16 cellular contexts compared by ENCODE assay signal in the genomic region with DNA sequence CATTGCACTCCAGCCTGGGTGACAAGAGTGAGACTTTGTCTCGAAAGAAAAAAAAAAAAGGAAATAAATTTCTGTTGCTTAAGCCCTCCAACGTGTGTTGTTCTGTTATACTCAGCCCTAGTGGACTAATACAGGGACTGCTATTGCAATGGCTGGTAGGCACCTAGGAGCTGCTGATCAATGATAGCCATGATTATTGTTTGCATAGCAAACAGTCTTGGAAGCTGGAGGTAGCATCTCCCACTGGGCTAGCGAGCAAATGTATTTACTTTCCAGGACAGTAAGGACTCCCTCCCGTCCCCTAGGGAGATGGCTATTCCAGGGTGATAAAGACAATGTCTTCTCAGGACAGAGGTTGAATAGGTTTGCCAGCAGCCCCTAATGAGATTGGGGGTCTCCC. TPM values are rescaled to one million over a fixed set of nuclear protein-coding genes. Genes with fewer than 3 reads are reported as not detected.
A peak's percentile ranks its signal among the peaks of the same experiment; 100 is the strongest.
DNase-seq lines count a peak whose midpoint lies in the region; ATAC-seq, FAIRE-seq and TF ChIP-seq lines count a peak whose summit lies in the region.
"Had no signal": no experiment of that assay in that cellular context is flagged by ENCODE, and none has a peak within 500 bp of the region (broad histone marks: within the 10 kb centered on the region; RNA-seq: fewer than 3 reads in every experiment).

No MANE protein-coding gene starts in this region.

- POLR2A ChIA-PET in AG04450 (lab: Yijun Ruan, JAX), result no interaction called here
- POLR2A ChIA-PET in GM12878 (lab: Charles Lee), result interaction anchor here (0.6 to 9.7 kb wide), 6 partner anchors 10 to 44 kb away, joined by 3 to 154 read pairs (median 4); a partner anchor contains a TSS

- CTCF ChIA-PET in AG04450 (lab: Charles Lee), result no interaction called here
- CTCF ChIA-PET in GM12878 (lab: Yijun Ruan, JAX), result interaction anchor here (0.8 to 2.1 kb wide), 7 partner anchors 10 to 45 kb away, joined by 3 to 17 read pairs (median 4); no protein-coding TSS in a partner anchor

- no peaks in the 10 kb centered on the region for H4K20me1 ChIP-seq in GM12878 (ENCODE audit: control insufficient read depth, insufficient read depth)

- H3K4me1 ChIP-seq in GM12878 (ENCODE audit: control insufficient read depth, insufficient read depth, low read length), result peaks cover 93% of the 10 kb centered on the region

- no peak overlapping the region for H3K4me2 ChIP-seq in GM12878 (ENCODE audit: control insufficient read depth, insufficient read depth)

- BruUV-seq in GM12878 (replicated peaks; lab: Mats Ljungman, UMichigan), result no TSS peak

- no peak for TF ChIP-seq POLR2A in GM12891 (IDR thresholded peaks at IDR 0.05; ENCODE audit: low read depth, low read length)
- TF ChIP-seq POLR2A in GM12878 (IDR thresholded peaks at IDR 0.05; ENCODE audit: low read depth, low read length), result no peak

- TF ChIP-seq CTCF in AG04450 (IDR thresholded peaks at IDR 0.05; ENCODE audit: low read depth, low read length) (peak; percentile 16; the same call in 1 of the 2 replicates), GM12878 (IDR thresholded peaks at IDR 0.05 in 2 of 3, conservative IDR thresholded peaks at IDR 0.05 in 1 of 3; ENCODE audit: control insufficient read depth in 2 of 3, extremely low read depth in 1 of 3, insufficient read depth in 1 of 3, low read depth in 3 of 3, low read length in 3 of 3) (peak in 2 of 3 experiments; percentile 20 to 41; a peak in 1 of 6 replicates), WERI-Rb-1 (IDR thresholded peaks at IDR 0.05; ENCODE audit: low read depth, low read length) (no peak)

- intact Hi-C loops in GM12878 (cut with micrococcal nuclease; ENCODE audit: unreplicated experiment), result loop anchor here (5.0 kb wide), 2 partner anchors 47 to 113 kb away; no protein-coding TSS in a partner anchor

- H3K27me3 ChIP-seq in AG04450 (ENCODE audit: control insufficient read depth, insufficient read depth, low read length) (peaks cover 8% of the 10 kb centered on the region), GM12878 (replicated peaks in 1 of 2; ENCODE audit: control insufficient read depth in 2 of 2, insufficient read depth in 2 of 2, low read length in 1 of 2) (no peaks in the 10 kb centered on the region), WERI-Rb-1 (ENCODE audit: insufficient read depth, low read depth, severe bottlenecking) (no peaks in the 10 kb centered on the region)

- RAD21 ChIA-PET in GM12878 (lab: Charles Lee; ENCODE audit: unreplicated experiment), result interaction anchor here (6.0 to 9.9 kb wide), 2 partner anchors 11 to 17 kb away, joined by 61 to 167 read pairs; a partner anchor contains a TSS

- no peak for ATAC-seq in GM12878
- ATAC-seq in GM21515 (IDR thresholded peaks at IDR 0.05; ENCODE audit: unreplicated experiment), result no peak
- ATAC-seq: activated T-cell treated with anti-CD3 and anti-CD28 coated beads, Interleukin-2, amount 50 U/mL, for 4 hours; Panc1 had no signal

- peak; percentile 76 for FAIRE-seq in GM12891 (lab: Jason Lieb, UNC)
- FAIRE-seq in GM12878 (lab: Jason Lieb, UNC), result no peak

- H3K9ac ChIP-seq in GM12878 (ENCODE audit: control insufficient read depth, insufficient read depth, low read length), result no peak overlapping the region

- no peak overlapping the region for H2AFZ ChIP-seq in GM12878 (ENCODE audit: control insufficient read depth, low read depth, low read length)

- 36% methylated on average over 4 of the region's 4 CpGs for WGBS in GM12878 (ENCODE audit: insufficient coverage, insufficient replicate concordance, low lambda C conversion rate, missing lambda C conversion rate)

- H3K79me2 ChIP-seq in GM12878 (ENCODE audit: control insufficient read depth, insufficient read depth, low read length), result peaks cover 14% of the 10 kb centered on the region

- no peaks in the 10 kb centered on the region for H3K36me3 ChIP-seq in GM12878 (ENCODE audit: control insufficient read depth in 2 of 2, insufficient read depth in 2 of 2, low read length in 1 of 2)
- H3K36me3 ChIP-seq in WERI-Rb-1, result no peaks in the 10 kb centered on the region
- H3K36me3 ChIP-seq: left ventricle myocardium inferior, thoracic aorta had no signal

- SMC1A ChIA-PET in GM12878 (lab: Charles Lee; ENCODE audit: uncharacterized antibody, unreplicated experiment), result interaction anchor here (1.4 to 14.3 kb wide), 6 partner anchors 8 to 44 kb away, joined by 3 to 209 read pairs (median 38); a partner anchor contains a TSS

- H3K4me3 ChIP-seq in AG04450 (ENCODE audit: low read depth, low read length) (no peak overlapping the region), GM12878 (no peak overlapping the region), WERI-Rb-1 (ENCODE audit: low read depth, low read length) (no peak overlapping the region)
- H3K4me3 ChIP-seq: left ventricle myocardium inferior, thoracic aorta had no signal

- H3K9me3 ChIP-seq in AG04450 (ENCODE audit: control insufficient read depth, insufficient read depth, low read length) (no peaks in the 10 kb centered on the region), GM12878 (replicated peaks; ENCODE audit: control insufficient read depth, insufficient read depth, low read length) (no peaks in the 10 kb centered on the region), WERI-Rb-1 (ENCODE audit: severe bottlenecking) (no peaks in the 10 kb centered on the region)
- H3K9me3 ChIP-seq: left ventricle myocardium inferior, thoracic aorta had no signal

- TF ChIP-seq RAD21 in GM12878 (IDR thresholded peaks at IDR 0.05; ENCODE audit: insufficient read depth, low read depth, low read length), result no peak

- DNase-seq in AG04450 (ENCODE audit: low read depth, low spot score), result no peak
- no peak for DNase-seq in GM12891 (ENCODE audit: insufficient read length, low spot score)
- DNase-seq in NCI-H1092 treated with DMSO at 0.1 percent for 48 hours (lab: John Stamatoyannopoulos, UW), result peak; percentile 64
- no peak for DNase-seq in GM12878 (ENCODE audit: low read depth, low spot score)
- no peak for DNase-seq in NCI-H1436 (lab: John Stamatoyannopoulos, UW)
- no peak for DNase-seq in activated gamma-delta T cell (lab: John Stamatoyannopoulos, UW)
- no peak for DNase-seq in WERI-Rb-1
- DNase-seq: activated CD4-positive, alpha-beta T cell treated with anti-CD3 and anti-CD28 coated beads for 4 hours; activated T-cell treated with anti-CD3 and anti-CD28 coated beads, Interleukin-2, amount 50 U/mL, for 4 hours; DMS79 treated with DMSO at 0.1 percent for 48 hours; GOT3; Kasumi-1; left ventricle myocardium inferior had no signal

- in situ Hi-C loops in GM12878 (cut with MboI), result loop anchor here (25.0 kb wide), 1 partner anchor 1663 kb away; a partner anchor contains a TSS

- TF ChIP-seq EP300 in GM12878 (IDR thresholded peaks at IDR 0.05; ENCODE audit: borderline replicate concordance in 1 of 2, control insufficient read depth in 1 of 2, low read depth in 2 of 2, low read length in 2 of 2), result no peak

- H3K27ac ChIP-seq in AG04450 (ENCODE audit: low read depth, low read length), result no peak overlapping the region
- H3K27ac ChIP-seq in GM12878 (ENCODE audit: control insufficient read depth, insufficient read depth), result no peak overlapping the region
- no peak overlapping the region for H3K27ac ChIP-seq in WERI-Rb-1
- H3K27ac ChIP-seq: left ventricle myocardium inferior, thoracic aorta had no signal

TF ChIP-seq in GM12891, 5 proteins besides CTCF, POLR2A, EP300 and RAD21 (continues in another document):
- TF ChIP-seq POU2F2 (IDR thresholded peaks at IDR 0.05; ENCODE audit: low read depth, low read length), result no peak

TF ChIP-seq in GM12878, 131 proteins besides CTCF, POLR2A, EP300 and RAD21 (continues in another document):
- no peak for TF ChIP-seq WRNIP1 (IDR thresholded peaks at IDR 0.05; ENCODE audit: borderline replicate concordance, low read depth, low read length)

RNA-seq across cellular contexts. Expression of a gene that starts 13.5 kb away (rescaled TPM):
- 0.22 and 0.27 TPM in 2 replicates for polyA plus RNA-seq in AG04450 (2011; rRNA removed)
- 0.04 and 0.51 TPM in 2 replicates for polyA minus RNA-seq in AG04450 (2011; rRNA and poly(A)+ RNA removed)
- 54.1 TPM for polyA plus RNA-seq in GM12891 (2012; ENCODE audit: low read depth, missing spikeins)
- total RNA-seq in GM12878 (2013; cell fraction: nucleolus; rRNA removed), result 152 and 169 TPM in 2 replicates
- 59.6 and 71.1 TPM in 2 replicates for total RNA-seq in GM12878 (2014; rRNA removed)
- total RNA-seq in GM12878 (2014; rRNA removed; fragmentation: Illumina TruSeq; extraction: Trizol), result 32.8 and 40.6 TPM in 2 replicates
- 114 and 115 TPM in 2 replicates for total RNA-seq in GM12878 (2021)
- 15.7 TPM for polyA plus RNA-seq in GM12878 (2011; ENCODE audit: low read depth)
- polyA plus RNA-seq in GM12878 (2011; rRNA removed), result 18.2 and 40.5 TPM in 2 replicates
- 58.2 and 63.2 TPM in 2 replicates for polyA plus RNA-seq in GM12878 (2011; cell fraction: cytosol; rRNA removed)
- 60.0 and 69.8 TPM in 2 replicates for polyA plus RNA-seq in GM12878 (2011; cell fraction: nucleus; rRNA removed)
- polyA plus RNA-seq in GM12878 (2012), result 37.2 and 56.8 TPM in 2 replicates
- 12.4 and 49.6 TPM in 2 replicates for polyA plus RNA-seq in GM12878 (2014; fragmentation: Illumina TruSeq; extraction: Trizol)
- 10 to 100 TPM in 1 of 2 experiments, 1 to 10 TPM in 1; 9.8 to 32.0 TPM for polyA plus RNA-seq in GM12878 (2014; fragmentation: Nextera tagmentation; extraction: Ambion mirVana)
- 68.0 and 85.0 TPM in 2 replicates for polyA plus RNA-seq in GM12878 (2014; rRNA removed)
- 10 to 100 TPM; 69.7 to 71.9 TPM for polyA plus RNA-seq in GM12878 (2016; fragmentation: Nextera tagmentation; extraction: Ambion mirVana)
- 33.1 and 63.8 TPM in 2 replicates for polyA minus RNA-seq in GM12878 (2011; rRNA and poly(A)+ RNA removed)
- 32.3 and 32.7 TPM in 2 replicates for polyA minus RNA-seq in GM12878 (2011; cell fraction: cytosol; rRNA and poly(A)+ RNA removed)
- polyA minus RNA-seq in GM12878 (2011; cell fraction: nucleus; rRNA and poly(A)+ RNA removed), result 25.4 and 41.4 TPM in 2 replicates

RNA-seq across cellular contexts. Expression of a gene that starts 30.3 kb away (rescaled TPM):
- polyA plus RNA-seq in AG04450 (2011; rRNA removed), result 9.0 and 10.2 TPM in 2 replicates
- 7.2 and 10.8 TPM in 2 replicates for polyA minus RNA-seq in AG04450 (2011; rRNA and poly(A)+ RNA removed)
- polyA plus RNA-seq in GM12891 (2012; ENCODE audit: low read depth, missing spikeins), result 43.9 TPM
- total RNA-seq in GM12878 (2013; cell fraction: nucleolus; rRNA removed), result 69.0 and 77.4 TPM in 2 replicates
- 68.8 and 71.3 TPM in 2 replicates for total RNA-seq in GM12878 (2014; rRNA removed)
- 16.6 and 17.1 TPM in 2 replicates for total RNA-seq in GM12878 (2014; rRNA removed; fragmentation: Illumina TruSeq; extraction: Trizol)
- 56.2 and 57.2 TPM in 2 replicates for total RNA-seq in GM12878 (2021)
- 12.2 TPM for polyA plus RNA-seq in GM12878 (2011; ENCODE audit: low read depth)
- polyA plus RNA-seq in GM12878 (2011; rRNA removed), result 8.8 and 21.5 TPM in 2 replicates
- polyA plus RNA-seq in GM12878 (2011; cell fraction: cytosol; rRNA removed), result 30.0 and 54.7 TPM in 2 replicates
- polyA plus RNA-seq in GM12878 (2011; cell fraction: nucleus; rRNA removed), result 275 and 289 TPM in 2 replicates
- 37.9 and 40.1 TPM in 2 replicates for polyA plus RNA-seq in GM12878 (2012)
- polyA plus RNA-seq in GM12878 (2014; fragmentation: Illumina TruSeq; extraction: Trizol), result 5.4 and 11.6 TPM in 2 replicates
- polyA plus RNA-seq in GM12878 (2014; fragmentation: Nextera tagmentation; extraction: Ambion mirVana), result 1 to 10 TPM in 1 of 2 experiments, under 1 TPM in 1; 0.84 to 5.1 TPM
- 65.2 and 70.6 TPM in 2 replicates for polyA plus RNA-seq in GM12878 (2014; rRNA removed)
- polyA plus RNA-seq in GM12878 (2016; fragmentation: Nextera tagmentation; extraction: Ambion mirVana), result 10 to 100 TPM; 82.3 to 95.7 TPM
- 13.8 and 33.1 TPM in 2 replicates for polyA minus RNA-seq in GM12878 (2011; rRNA and poly(A)+ RNA removed)
- polyA minus RNA-seq in GM12878 (2011; cell fraction: cytosol; rRNA and poly(A)+ RNA removed), result 16.1 and 21.0 TPM in 2 replicates
- 22.2 and 38.7 TPM in 2 replicates for polyA minus RNA-seq in GM12878 (2011; cell fraction: nucleus; rRNA and poly(A)+ RNA removed)
